In the genomic region with DNA sequence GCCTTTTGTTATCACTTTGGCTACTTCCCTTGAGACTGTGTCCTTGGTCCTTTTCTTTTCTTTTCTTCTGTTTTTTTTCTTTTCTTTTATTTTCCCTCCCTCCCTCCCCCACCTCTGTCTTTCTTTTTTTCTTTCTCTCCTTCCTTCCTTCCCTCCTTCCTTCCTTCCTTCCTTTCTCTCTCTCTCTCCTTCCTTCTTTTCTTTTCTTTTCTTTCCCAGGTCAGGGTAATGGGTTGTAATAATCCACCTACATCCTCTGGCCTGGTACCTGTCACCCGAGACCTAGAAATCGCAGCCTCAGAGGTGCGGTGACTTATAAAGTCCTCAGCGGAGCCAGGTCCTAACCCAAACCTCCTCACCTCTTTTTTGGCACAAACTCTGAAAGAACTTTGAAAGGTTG, we compare ENCODE assay signal across 1 cellular context.
A peak's percentile ranks its signal among the peaks of the same experiment; 100 is the strongest.
TF ChIP-seq lines count a peak whose summit lies in the region.

No MANE protein-coding gene starts in this region.

TF ChIP-seq in WTC11, 78 proteins besides CTCF, POLR2A, EP300 and RAD21:
- TF ChIP-seq, protein P1, sequence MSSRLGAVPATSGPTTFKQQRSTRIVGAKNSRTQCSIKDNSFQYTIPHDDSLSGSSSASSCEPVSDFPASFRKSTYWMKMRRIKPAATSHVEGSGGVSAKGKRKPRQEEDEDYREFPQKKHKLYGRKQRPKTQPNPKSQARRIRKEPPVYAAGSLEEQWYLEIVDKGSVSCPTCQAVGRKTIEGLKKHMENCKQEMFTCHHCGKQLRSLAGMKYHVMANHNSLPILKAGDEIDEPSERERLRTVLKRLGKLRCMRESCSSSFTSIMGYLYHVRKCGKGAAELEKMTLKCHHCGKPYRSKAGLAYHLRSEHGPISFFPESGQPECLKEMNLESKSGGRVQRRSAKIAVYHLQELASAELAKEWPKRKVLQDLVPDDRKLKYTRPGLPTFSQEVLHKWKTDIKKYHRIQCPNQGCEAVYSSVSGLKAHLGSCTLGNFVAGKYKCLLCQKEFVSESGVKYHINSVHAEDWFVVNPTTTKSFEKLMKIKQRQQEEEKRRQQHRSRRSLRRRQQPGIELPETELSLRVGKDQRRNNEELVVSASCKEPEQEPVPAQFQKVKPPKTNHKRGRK (CRISPR knock-in tag; IDR thresholded peaks at IDR 0.05; ENCODE audit: borderline replicate concordance), result peak; percentile 94
- no peak for TF ChIP-seq ATF1 (CRISPR knock-in tag; IDR thresholded peaks at IDR 0.05)
